In genomic region chr2:160324161-160324768, GRCh38 we compare ENCODE assay signal across 8 cellular contexts.
DNase-seq lines count a peak whose midpoint lies in the region; ATAC-seq and TF ChIP-seq lines count a peak whose summit lies in the region.

No MANE protein-coding gene starts in this region.

- H3K9me3 ChIP-seq in CD4-positive, alpha-beta memory T cell (ENCODE audit: control insufficient read depth in 1 of 2, low read length in 2 of 2), result no peaks in the 10 kb centered on the region
- H3K9me3 ChIP-seq in parathyroid adenoma (ENCODE audit: control insufficient read depth, low read length), result no peaks in the 10 kb centered on the region

- H3K9ac ChIP-seq in parathyroid adenoma, result no peak overlapping the region

- H3K36me3 ChIP-seq in CD4-positive, alpha-beta memory T cell (ENCODE audit: insufficient read depth, low read length), result no peaks in the 10 kb centered on the region
- no peaks in the 10 kb centered on the region for H3K36me3 ChIP-seq in parathyroid adenoma (ENCODE audit: control insufficient read depth, insufficient read depth, low read length)

- H3K4me3 ChIP-seq in CD4-positive, alpha-beta memory T cell (ENCODE audit: low read length in 2 of 2), result no peak overlapping the region
- H3K4me3 ChIP-seq in parathyroid adenoma (ENCODE audit: low read depth, low read length), result no peak overlapping the region

- DNase-seq in CD4-positive, alpha-beta memory T cell, result peak in 4 of 5 donors; percentile 21 to 36 (median 28)
- DNase-seq in NCI-H460 (ENCODE audit: extremely low read depth, low read depth) (peak; percentile 33), activated T-cell treated with anti-CD3 and anti-CD28 coated beads for 1 hour (ENCODE audit: low read depth) (peak; percentile 30), fibroblast of peridontal ligament (ENCODE audit: extremely low read depth) (peak; percentile 78), AG08396 (ENCODE audit: low spot score) (no peak)

- POLR2A ChIA-PET in CD4-positive, alpha-beta memory T cell (lab: Charles Lee; ENCODE audit: partially characterized antibody), result interaction anchor here (0.7 to 1.7 kb wide), 4 partner anchors 11 to 670 kb away, joined by 3 to 6 read pairs (median 4); no protein-coding TSS in a partner anchor

- H3K4me1 ChIP-seq in CD4-positive, alpha-beta memory T cell (ENCODE audit: insufficient read depth, low read length), result peaks cover 66% of the 10 kb centered on the region
- peaks cover 38% of the 10 kb centered on the region for H3K4me1 ChIP-seq in parathyroid adenoma

- TF ChIP-seq CTCF in parathyroid adenoma (IDR thresholded peaks at IDR 0.05), result peak; percentile 71

- H3K27ac ChIP-seq in CD4-positive, alpha-beta memory T cell (ENCODE audit: low read depth, low read length), result no peak overlapping the region
- no peak overlapping the region for H3K27ac ChIP-seq in parathyroid adenoma

- H3K27ac Mint-ChIP-seq in CD4-positive, alpha-beta memory T cell, result peak overlapping the region in 2 of 7 donors; percentile 33 to 51

- no peaks in the 10 kb centered on the region for H3K27me3 ChIP-seq in CD4-positive, alpha-beta memory T cell (ENCODE audit: insufficient read depth, low read length)
- no peaks in the 10 kb centered on the region for H3K27me3 ChIP-seq in parathyroid adenoma (ENCODE audit: control insufficient read depth, insufficient read depth, low read length)

- intact Hi-C loops in CD4-positive, alpha-beta memory T cell (cut with micrococcal nuclease), result loop anchor here (1.0 to 2.0 kb wide), 4 partner anchors 105 to 670 kb away; no protein-coding TSS in a partner anchor

- H3K79me2 ChIP-seq in parathyroid adenoma, result peaks cover 63% of the 10 kb centered on the region

- peak; percentile 78 for ATAC-seq in GM21447 (IDR thresholded peaks at IDR 0.05; ENCODE audit: unreplicated experiment)
- no peak for ATAC-seq in GM21360 (IDR thresholded peaks at IDR 0.05; ENCODE audit: unreplicated experiment)

- no peak overlapping the region for H2AFZ ChIP-seq in parathyroid adenoma

- CTCF ChIA-PET in CD4-positive, alpha-beta memory T cell (lab: Charles Lee; ENCODE audit: partially characterized antibody), result interaction anchor here (0.7 to 5.9 kb wide), 44 partner anchors 10 to 740 kb away, joined by 3 to 98 read pairs (median 4); no protein-coding TSS in a partner anchor

- peaks cover 0 to 10% of the 10 kb centered on the region in 2 donors for H3K36me3 Mint-ChIP-seq in CD4-positive, alpha-beta memory T cell

- H3K4me3 Mint-ChIP-seq in CD4-positive, alpha-beta memory T cell, result peak overlapping the region in 3 of 8 donors; percentile 8 to 32 (median 18)

- H3K9me3 Mint-ChIP-seq in CD4-positive, alpha-beta memory T cell, result no peaks in the 10 kb centered on the region

- no peak overlapping the region for H3K4me2 ChIP-seq in parathyroid adenoma (ENCODE audit: low read length)

- peaks cover 63 to 95% (median 82%) of the 10 kb centered on the region in 4 donors for H3K4me1 Mint-ChIP-seq in CD4-positive, alpha-beta memory T cell

- H3K27me3 Mint-ChIP-seq in CD4-positive, alpha-beta memory T cell, result no peaks in the 10 kb centered on the region
